22 cellular contexts compared by ENCODE assay signal in the genomic region with DNA sequence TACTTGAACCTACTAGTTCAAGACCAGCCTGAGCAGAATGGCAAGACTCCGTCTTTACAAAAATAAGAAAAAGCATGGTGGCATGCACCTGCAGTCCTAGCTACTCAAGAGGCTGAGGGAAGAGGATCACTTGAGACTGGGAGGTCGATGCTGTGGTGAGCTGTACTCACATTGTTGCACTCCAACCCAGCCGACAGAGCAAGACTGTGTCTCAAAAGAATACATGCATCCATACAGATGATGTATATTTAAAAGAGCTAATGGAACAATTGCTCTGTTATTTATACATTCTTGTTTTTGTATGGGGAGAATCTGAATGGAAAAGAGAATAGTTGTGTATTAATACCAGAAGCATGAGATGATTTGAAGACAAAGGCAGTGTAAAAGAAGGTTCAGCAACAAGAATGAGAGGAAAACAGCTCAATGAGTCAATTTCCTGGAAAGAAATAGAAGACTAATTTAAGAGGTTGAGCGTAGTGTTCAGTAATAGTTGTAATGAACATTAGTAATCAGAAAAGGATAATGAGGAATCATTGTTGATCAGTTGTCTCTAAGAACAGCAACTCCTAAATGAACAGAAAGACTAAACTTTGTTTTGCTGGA. TPM values are rescaled to one million over a fixed set of nuclear protein-coding genes. Genes with fewer than 3 reads are reported as not detected.
DNase-seq lines count a peak whose midpoint lies in the region; ATAC-seq and TF ChIP-seq lines count a peak whose summit lies in the region.
"Had no signal": no experiment of that assay in that cellular context is flagged by ENCODE, and none has a peak within 500 bp of the region (broad histone marks: within the 10 kb centered on the region; RNA-seq: fewer than 3 reads in every experiment).

No MANE protein-coding gene starts in this region.

- no peak for TF ChIP-seq POLR2A in stomach (IDR thresholded peaks at IDR 0.05)

- DNase-seq in activated T-cell treated with anti-CD3 and anti-CD28 coated beads, Interleukin-2, amount 50 U/mL, for 72 hours: no peak
- DNase-seq in activated T-cell treated with anti-CD3 and anti-CD28 coated beads for 4 hours (no peak), HT1080 (ENCODE audit: low read depth) (peak; percentile 12), nephron progenitor cell (no peak), stomach (no peak)
- DNase-seq in central memory CD8-positive, alpha-beta T cell (ENCODE audit: low spot score in 2 of 2): no peak
- DNase-seq: activated CD8-positive, alpha-beta memory T cell treated with anti-CD3 and anti-CD28 coated beads for 24 hours; activated effector memory CD4-positive, alpha-beta T cell treated with Interleukin-2 at 50 U/mL for 16 hours; effector memory CD4-positive, alpha-beta T cell; GM23248; KG1; MV-4-11; NCI-H1694 treated with DMSO at 0.1 percent for 48 hours; NCI-H82; PC-3; SIG-M5; tibial artery had no signal

- H3K27me3 ChIP-seq in stomach: no peaks in the 10 kb centered on the region
- H3K27me3 ChIP-seq: tibial artery had no signal

- TF ChIP-seq EP300 in stomach (IDR thresholded peaks at IDR 0.05): no peak

- no peaks in the 10 kb centered on the region for H3K4me1 ChIP-seq in stomach
- H3K4me1 ChIP-seq: tibial artery had no signal

- 84 to 90% (median 89%) methylated on average over 4 of the region's 4 CpGs for WGBS in stomach, 5 donors

- peak; percentile 44 to 67 for ATAC-seq in activated T-cell treated with anti-CD3 and anti-CD28 coated beads, Interleukin-2, amount 50 U/mL, for 72 hours (replicated peaks in 1 of 2)
- no peak for ATAC-seq in central memory CD8-positive, alpha-beta T cell (replicated peaks; ENCODE audit: extremely low read depth, poor library complexity, severe bottlenecking)
- ATAC-seq in GM18873 (IDR thresholded peaks at IDR 0.05; ENCODE audit: low FRiP score, unreplicated experiment) (no peak), GM18861 (IDR thresholded peaks at IDR 0.05; ENCODE audit: unreplicated experiment) (no peak)
- ATAC-seq: GM12878; PC-3; stimulated activated memory B cell treated with anti-CD40 and anti-IgM and Interleukin-4, amounts not matched to agents 10 μg/mL and 1 μg/mL and 100 μg/mL, for 72 hours had no signal

- no peak for TF ChIP-seq CTCF in nephron progenitor cell (IDR thresholded peaks at IDR 0.05)
- TF ChIP-seq CTCF in stomach (IDR thresholded peaks at IDR 0.05): no peak

- H3K27ac ChIP-seq in stomach: no peak overlapping the region
- H3K27ac ChIP-seq: GM23248, tibial artery had no signal

- H3K4me1 Mint-ChIP-seq in activated T-cell treated with anti-CD3 and anti-CD28 coated beads, Interleukin-2, amount 50 U/mL, for 72 hours (ENCODE audit: low read depth): peaks cover 46% of the 10 kb centered on the region
- H3K4me1 Mint-ChIP-seq in central memory CD8-positive, alpha-beta T cell: peaks cover 19% of the 10 kb centered on the region
- H3K4me1 Mint-ChIP-seq in nephron progenitor cell: peaks cover 6% of the 10 kb centered on the region

- peaks cover 0 to 11% (median 3%) of the 10 kb centered on the region in 4 donors for H3K36me3 ChIP-seq in stomach

- intact Hi-C loops in stomach (cut with DNase I; ENCODE audit: low total_unique reads): no loop called here

- no peak overlapping the region for H3K4me3 ChIP-seq in stomach
- H3K4me3 ChIP-seq: GM12878, GM23248, tibial artery had no signal

- H3K9me3 Mint-ChIP-seq in activated T-cell treated with anti-CD3 and anti-CD28 coated beads, Interleukin-2, amount 50 U/mL, for 72 hours: no peaks in the 10 kb centered on the region
- H3K9me3 Mint-ChIP-seq in central memory CD8-positive, alpha-beta T cell: no peaks in the 10 kb centered on the region
- no peaks in the 10 kb centered on the region for H3K9me3 Mint-ChIP-seq in nephron progenitor cell
- H3K9me3 Mint-ChIP-seq: nephron; stimulated activated memory B cell treated with anti-CD40 and anti-IgM and Interleukin-4, amounts not matched to agents 10 μg/mL and 1 μg/mL and 100 μg/mL, for 72 hours had no signal

- H3K9me3 ChIP-seq in stomach: no peaks in the 10 kb centered on the region
- H3K9me3 ChIP-seq: tibial artery had no signal

- peak overlapping the region; percentile 77 for H3K27ac Mint-ChIP-seq in activated T-cell treated with anti-CD3 and anti-CD28 coated beads, Interleukin-2, amount 50 U/mL, for 72 hours
- peak overlapping the region; percentile 1 for H3K27ac Mint-ChIP-seq in central memory CD8-positive, alpha-beta T cell (ENCODE audit: low read depth)
- H3K27ac Mint-ChIP-seq in nephron progenitor cell: peak overlapping the region; percentile 3
- H3K27ac Mint-ChIP-seq: nephron; stimulated activated memory B cell treated with anti-CD40 and anti-IgM and Interleukin-4, amounts not matched to agents 10 μg/mL and 1 μg/mL and 100 μg/mL, for 72 hours had no signal

- peak overlapping the region in 1 of 2 donors; percentile 22 for H3K4me3 Mint-ChIP-seq in activated T-cell treated with anti-CD3 and anti-CD28 coated beads, Interleukin-2, amount 50 U/mL, for 72 hours
- no peak overlapping the region for H3K4me3 Mint-ChIP-seq in central memory CD8-positive, alpha-beta T cell
- no peak overlapping the region for H3K4me3 Mint-ChIP-seq in nephron progenitor cell
- H3K4me3 Mint-ChIP-seq: nephron; stimulated activated memory B cell treated with anti-CD40 and anti-IgM and Interleukin-4, amounts not matched to agents 10 μg/mL and 1 μg/mL and 100 μg/mL, for 72 hours had no signal

- H3K27me3 Mint-ChIP-seq in activated T-cell treated with anti-CD3 and anti-CD28 coated beads, Interleukin-2, amount 50 U/mL, for 72 hours (ENCODE audit: low read depth): no peaks in the 10 kb centered on the region
- no peaks in the 10 kb centered on the region for H3K27me3 Mint-ChIP-seq in central memory CD8-positive, alpha-beta T cell
- H3K27me3 Mint-ChIP-seq in nephron progenitor cell (ENCODE audit: low read depth, poor library complexity): no peaks in the 10 kb centered on the region
- H3K27me3 Mint-ChIP-seq: stimulated activated memory B cell treated with anti-CD40 and anti-IgM and Interleukin-4, amounts not matched to agents 10 μg/mL and 1 μg/mL and 100 μg/mL, for 72 hours had no signal

- H3K36me3 Mint-ChIP-seq in activated T-cell treated with anti-CD3 and anti-CD28 coated beads, Interleukin-2, amount 50 U/mL, for 72 hours (ENCODE audit: insufficient read depth in 2 of 2): peaks cover 1 to 2% of the 10 kb centered on the region in 2 donors
- H3K36me3 Mint-ChIP-seq in central memory CD8-positive, alpha-beta T cell (ENCODE audit: insufficient read depth): peaks cover 8% of the 10 kb centered on the region
- peaks cover 7% of the 10 kb centered on the region for H3K36me3 Mint-ChIP-seq in nephron progenitor cell (ENCODE audit: low read depth)

RNA-seq across cellular contexts. Expression of gene LRRC70, which starts 1.9 kb away (rescaled TPM):
- 1 to 10 TPM in 1 of 2 donors, under 1 TPM in 1; 0.86 to 1.5 TPM for total RNA-seq in activated T-cell treated with anti-CD3 and anti-CD28 coated beads, Interleukin-2, amount 50 U/mL, for 72 hours
- 0.13 and 0.27 TPM in 2 replicates for total RNA-seq in HT1080 (2014; rRNA removed; shearing (Covaris generic))
- polyA plus RNA-seq in HT1080 (2015; cell fraction: cytosol; rRNA removed): 0.40 and 0.43 TPM in 2 replicates
- polyA plus RNA-seq in HT1080 (2015; cell fraction: nucleus; rRNA removed): 0.37 and 0.59 TPM in 2 replicates
- total RNA-seq in stomach: 10 to 100 TPM in 2 of 5 donors, 1 to 10 TPM in 1, not detected in 2; 7.7 to 22.8 (median 13.4) TPM
- 1 to 10 TPM in 2 of 3 donors, under 1 TPM in 1; 0.68 to 2.9 (median 2.3) TPM for polyA plus RNA-seq in stomach

Comparison
In these comparisons a context has a peak if more than half of its experiments do, and no peak if none do; other contexts are left out.
1. ATAC-seq: peak in activated T-cell treated with anti-CD3 and anti-CD28 coated beads, Interleukin-2, amount 50 U/mL, for 72 hours (2 of 2); none in central memory CD8-positive, alpha-beta T cell (single experiment), GM18873 (single experiment) and GM18861 (single experiment).
2. H3K27ac Mint-ChIP-seq: peak in every context shown above with its lines; median percentile 77 in activated T-cell treated with anti-CD3 and anti-CD28 coated beads, Interleukin-2, amount 50 U/mL, for 72 hours; 3 in nephron progenitor cell; 1 in central memory CD8-positive, alpha-beta T cell.